In genomic region chr16:50282010-50282538, GRCh38 we compare ENCODE assay signal across 8 cellular contexts. TPM values are rescaled to one million over a fixed set of nuclear protein-coding genes. Genes with fewer than 3 reads are reported as not detected.
DNase-seq lines count a peak whose midpoint lies in the region; ATAC-seq, FAIRE-seq and TF ChIP-seq lines count a peak whose summit lies in the region.

No MANE protein-coding gene starts in this region.

- H3K4me2 ChIP-seq in OCI-LY7 (ENCODE audit: low read length): peak overlapping the region; percentile 87

- WGBS in lower leg skin, 2 donors: 58 to 64% methylated on average over 7 of the region's 7 CpGs
- 12% methylated on average over 7 of the region's 7 CpGs for WGBS in thymus

- H4K20me1 ChIP-seq in OCI-LY7 (ENCODE audit: insufficient read depth, low read length): peaks cover 2% of the 10 kb centered on the region; the same call in 1 of the 2 replicates

- intact Hi-C loops in OCI-LY7 (cut with micrococcal nuclease; ENCODE audit: unreplicated experiment): loop anchor here (1.0 kb wide), 1 partner anchor 17 kb away; no protein-coding TSS in a partner anchor
- intact Hi-C loops in lower leg skin (cut with DNase I; ENCODE audit: low total_unique reads): no loop called here

- DNase-seq in GM18507 (ENCODE audit: extremely low spot score, insufficient read length, low read depth): peak; percentile 79
- peak; percentile 93 for DNase-seq in OCI-LY7 (ENCODE audit: low spot score)
- peak; percentile 73 for DNase-seq in activated naive CD8-positive, alpha-beta T cell treated with anti-CD3 and anti-CD28 coated beads, Interleukin-2, amount 10 ng/mL, durations not matched to agents 7 days and 5 days
- DNase-seq in lower leg skin (ENCODE audit: low spot score in 2 of 2): peak; percentile 72 to 93
- DNase-seq in COR-L47 (lab: John Stamatoyannopoulos, UW): no peak
- no peak for DNase-seq in dermis blood vessel endothelial cell

- H2AFZ ChIP-seq in OCI-LY7 (ENCODE audit: low read length): 0 out of 2 replicates have a peak overlapping the region, but pooled peaks have one; percentile 1

- POLR2A ChIA-PET in OCI-LY7 (lab: Charles Lee): interaction anchor here (0.6 to 2.3 kb wide), 6 partner anchors 9 to 85 kb away, joined by 3 to 12 read pairs (median 5); partner anchors contain the start of gene ADCY7
- POLR2A ChIA-PET in activated naive CD8-positive, alpha-beta T cell treated with anti-CD3 and anti-CD28 coated beads, Interleukin-2, amount 10 ng/mL, durations not matched to agents 7 days and 5 days (lab: Charles Lee): interaction anchor here (0.8 to 7.0 kb wide), 8 partner anchors 9 to 257 kb away, joined by 3 to 51 read pairs (median 4); partner anchors contain the start of genes ADCY7 and CNEP1R1

- H3K27me3 Mint-ChIP-seq in activated naive CD8-positive, alpha-beta T cell treated with anti-CD3 and anti-CD28 coated beads, Interleukin-2, amount 10 ng/mL, durations not matched to agents 7 days and 5 days: no peaks in the 10 kb centered on the region

- CTCF ChIA-PET in OCI-LY7 (lab: Charles Lee; ENCODE audit: unreplicated experiment): interaction anchor here (0.8 to 1.8 kb wide), 3 partner anchors 9 to 17 kb away, joined by 4 read pairs; no protein-coding TSS in a partner anchor

- FAIRE-seq in GM18507 (lab: Jason Lieb, UNC): peak; percentile 98

- H3K27ac Mint-ChIP-seq in activated naive CD8-positive, alpha-beta T cell treated with anti-CD3 and anti-CD28 coated beads, Interleukin-2, amount 10 ng/mL, durations not matched to agents 7 days and 5 days: peak overlapping the region; percentile 63

- TF ChIP-seq CTCF in OCI-LY7 (conservative IDR thresholded peaks at IDR 0.05; ENCODE audit: low read length): no peak
- TF ChIP-seq CTCF in lower leg skin (IDR thresholded peaks at IDR 0.05): no peak

- no peaks in the 10 kb centered on the region for H3K27me3 ChIP-seq in thymus (ENCODE audit: control insufficient read depth, insufficient read depth)

- peak; percentile 95 for ATAC-seq in HG02798 (IDR thresholded peaks at IDR 0.05; ENCODE audit: poor library complexity, unreplicated experiment)
- ATAC-seq in activated naive CD8-positive, alpha-beta T cell treated with anti-CD3 and anti-CD28 coated beads, Interleukin-2, amount 10 ng/mL, durations not matched to agents 7 days and 5 days (ENCODE audit: low read depth): peak; percentile 79

- peaks cover 2% of the 10 kb centered on the region for H3K9me3 Mint-ChIP-seq in activated naive CD8-positive, alpha-beta T cell treated with anti-CD3 and anti-CD28 coated beads, Interleukin-2, amount 10 ng/mL, durations not matched to agents 7 days and 5 days

- peak overlapping the region; percentile 64 for H3K4me3 Mint-ChIP-seq in activated naive CD8-positive, alpha-beta T cell treated with anti-CD3 and anti-CD28 coated beads, Interleukin-2, amount 10 ng/mL, durations not matched to agents 7 days and 5 days

- peaks cover 78% of the 10 kb centered on the region for H3K79me2 ChIP-seq in OCI-LY7 (ENCODE audit: insufficient read depth, low read depth, low read length)

- H3K36me3 ChIP-seq in OCI-LY7 (ENCODE audit: insufficient read depth, low read length) (peaks cover 31% of the 10 kb centered on the region), thymus (ENCODE audit: control insufficient read depth, insufficient read depth) (peaks cover 6% of the 10 kb centered on the region)

- H3K9me2 ChIP-seq in OCI-LY7 (ENCODE audit: insufficient read depth, low read length): no peaks in the 10 kb centered on the region

- H3K36me3 Mint-ChIP-seq in activated naive CD8-positive, alpha-beta T cell treated with anti-CD3 and anti-CD28 coated beads, Interleukin-2, amount 10 ng/mL, durations not matched to agents 7 days and 5 days: peaks cover 42% of the 10 kb centered on the region

- peaks cover 72% of the 10 kb centered on the region for H3K4me1 ChIP-seq in OCI-LY7 (ENCODE audit: insufficient read depth, low read length, poor library complexity, severe bottlenecking)
- H3K4me1 ChIP-seq in thymus (ENCODE audit: control insufficient read depth, insufficient read depth, low read length): peaks cover 13% of the 10 kb centered on the region

- TF ChIP-seq POLR2A in lower leg skin (IDR thresholded peaks at IDR 0.05): peak in 1 of 2 donors; percentile 2

- H3K27ac ChIP-seq in OCI-LY7 (ENCODE audit: low read depth, low read length, poor library complexity, severe bottlenecking) (peak overlapping the region; percentile 85), thymus (ENCODE audit: low read depth) (peak overlapping the region; percentile 19)

- H3K9me3 ChIP-seq in OCI-LY7 (ENCODE audit: low read length) (no peaks in the 10 kb centered on the region; the same call in 1 of the 2 replicates), thymus (ENCODE audit: control insufficient read depth) (no peaks in the 10 kb centered on the region)

- H3K4me1 Mint-ChIP-seq in activated naive CD8-positive, alpha-beta T cell treated with anti-CD3 and anti-CD28 coated beads, Interleukin-2, amount 10 ng/mL, durations not matched to agents 7 days and 5 days: peaks cover 67% of the 10 kb centered on the region

- BruUV-seq in OCI-LY7 (replicated peaks; lab: Mats Ljungman, UMichigan): no TSS peak

- H3K4me3 ChIP-seq in OCI-LY7 (ENCODE audit: low read depth, low read length, poor library complexity, severe bottlenecking): peak overlapping the region; percentile 55
- no peak overlapping the region for H3K4me3 ChIP-seq in lower leg skin (ENCODE audit: low read depth, poor library complexity, severe bottlenecking)
- no peak overlapping the region for H3K4me3 ChIP-seq in thymus (ENCODE audit: low read length)

RNA-seq across cellular contexts. Expression of gene ADCY7, which starts 15.7 kb away (rescaled TPM):
- 36.9 and 49.9 TPM in 2 replicates for total RNA-seq in OCI-LY7 (2014; rRNA removed; shearing (Covaris generic))
- 62.0 and 77.7 TPM in 2 replicates for total RNA-seq in OCI-LY7 (2022)
- total RNA-seq in activated naive CD8-positive, alpha-beta T cell treated with anti-CD3 and anti-CD28 coated beads, Interleukin-2, amount 10 ng/mL, durations not matched to agents 7 days and 5 days: 100 to 1,000 TPM; 172 to 177 TPM
- total RNA-seq in lower leg skin: 10 to 100 TPM; 14.0 to 28.2 (median 21.0) TPM
- 23.1 TPM for polyA plus RNA-seq in thymus
- 4.4 and 5.1 TPM in 2 replicates for total RNA-seq in dermis blood vessel endothelial cell

Comparison
In these comparisons a context has a peak if more than half of its experiments do, and no peak if none do; other contexts are left out.
1. DNase-seq: peak in GM18507 (single experiment), OCI-LY7 (single experiment), activated naive CD8-positive, alpha-beta T cell treated with anti-CD3 and anti-CD28 coated beads, Interleukin-2, amount 10 ng/mL, durations not matched to agents 7 days and 5 days (single experiment) and lower leg skin (2 of 2); none in COR-L47 (single experiment) and dermis blood vessel endothelial cell (single experiment).